In the genomic region with DNA sequence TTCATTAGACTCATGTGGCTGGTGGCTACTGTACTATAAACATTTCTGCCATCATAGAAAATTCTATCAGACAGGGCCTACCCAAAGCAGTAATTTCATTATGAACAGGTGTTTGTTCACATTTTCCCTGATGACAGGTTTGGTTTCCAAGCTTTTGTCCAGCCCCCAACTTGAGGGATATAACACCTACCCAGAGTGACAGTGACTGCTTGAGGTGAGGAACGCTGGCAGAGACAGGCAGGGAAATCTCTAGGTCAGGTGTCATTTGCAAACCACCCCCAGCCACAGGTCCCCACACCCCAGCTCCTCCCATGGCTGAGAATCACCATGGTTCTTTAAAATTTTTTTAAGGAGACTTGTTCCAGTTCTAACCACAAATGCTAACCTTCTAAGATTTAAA, we compare ENCODE assay signal across 18 cellular contexts.
"Had no signal": no experiment of that assay in that cellular context is flagged by ENCODE, and none has a peak within 500 bp of the region (broad histone marks: within the 10 kb centered on the region; RNA-seq: fewer than 3 reads in every experiment).

No MANE protein-coding gene starts in this region.

- H3K9me3 Mint-ChIP-seq: dendritic cell treated with granulocyte-macrophage colony-stimulating factor and Interleukin-4, amounts not matched to agents 40 ng/mL and 50 ng/mL, for 4 days; effector memory CD8-positive, alpha-beta T cell; naive B cell; type B pancreatic cell had no signal

- H3K27ac Mint-ChIP-seq: dendritic cell treated with granulocyte-macrophage colony-stimulating factor and Interleukin-4, amounts not matched to agents 40 ng/mL and 50 ng/mL, for 4 days; naive B cell; type B pancreatic cell had no signal

- H3K4me1 Mint-ChIP-seq: naive B cell had no signal

- H3K4me3 Mint-ChIP-seq: dendritic cell treated with granulocyte-macrophage colony-stimulating factor and Interleukin-4, amounts not matched to agents 40 ng/mL and 50 ng/mL, for 4 days; effector memory CD8-positive, alpha-beta T cell; naive B cell; type B pancreatic cell had no signal

- H3K36me3 Mint-ChIP-seq: naive B cell had no signal

- ATAC-seq: effector memory CD8-positive, alpha-beta T cell; gastroesophageal sphincter; left colon; left ventricle myocardium superior; sciatic nerve had no signal

- DNase-seq: effector memory CD8-positive, alpha-beta T cell; esophagus squamous epithelium; foreskin fibroblast; glutamatergic neuron; left colon; left ventricle myocardium superior; mesenchymal stem cell; naive B cell; spleen; stimulated activated CD4-positive, alpha-beta T cell treated with anti-CD3 and anti-CD28 coated beads, Interleukin-15, amount 100 ng/mL, for 24 hours; stimulated activated CD4-positive, alpha-beta T cell treated with anti-CD3 and anti-CD28 coated beads, Interleukin-1b, Interleukin-23, amount 100 ng/mL, for 48 hours; stimulated activated CD4-positive, alpha-beta T cell treated with anti-CD3 and anti-CD28 coated beads, Interleukin-4, amount 100 ng/mL, for 24 hours; stimulated activated naive CD4-positive, alpha-beta T cell; thyroid gland had no signal

- H3K27me3 Mint-ChIP-seq: dendritic cell treated with granulocyte-macrophage colony-stimulating factor and Interleukin-4, amounts not matched to agents 40 ng/mL and 50 ng/mL, for 4 days; type B pancreatic cell had no signal
